ENCODE assay signal across 25 cellular contexts in genomic region chr14:74634964-74635363, GRCh38. TPM values are rescaled to one million over a fixed set of nuclear protein-coding genes. Genes with fewer than 3 reads are reported as not detected.
DNase-seq lines count a peak whose midpoint lies in the region; ATAC-seq and TF ChIP-seq lines count a peak whose summit lies in the region.
"Had no signal": no experiment of that assay in that cellular context is flagged by ENCODE, and none has a peak within 500 bp of the region (broad histone marks: within the 10 kb centered on the region; RNA-seq: fewer than 3 reads in every experiment).

No MANE protein-coding gene starts in this region.

- no peaks in the 10 kb centered on the region for H3K9me3 ChIP-seq in right atrium auricular region
- H3K9me3 ChIP-seq: adrenal gland, pancreas, right lobe of liver had no signal

- H3K4me3 Mint-ChIP-seq in glutamatergic neuron (ENCODE audit: unreplicated experiment), result peak overlapping the region; percentile 78
- H3K4me3 Mint-ChIP-seq in activated CD4-positive, alpha-beta T cell treated with anti-CD3 and anti-CD28 coated beads, Interleukin-2, amount 10 ng/mL, durations not matched to agents 24 days and 14 days, result no peak overlapping the region
- H3K4me3 Mint-ChIP-seq: activated CD4-positive, alpha-beta memory T cell treated with anti-CD3 and anti-CD28 coated beads, Interleukin-2, amount 10 ng/mL, durations not matched to agents 7 days and 5 days; CD4-positive, CD25-positive, alpha-beta regulatory T cell; dendritic cell treated with granulocyte-macrophage colony-stimulating factor and Interleukin-4, amounts not matched to agents 40 ng/mL and 50 ng/mL, for 4 days; naive thymus-derived CD4-positive, alpha-beta T cell; T-helper 2 cell treated with Interferon-gamma antibody and Interleukin-4, amounts not matched to agents 5 μg/mL and 100 μg/mL, for 36 hours; WTC11 had no signal

- DNase-seq in Right ventricle myocardium superior (no peak), right atrium auricular region (ENCODE audit: low spot score) (no peak), NCI-H524 (lab: John Stamatoyannopoulos, UW) (peak; percentile 97 to 99), glutamatergic neuron (no peak), GM19240 (ENCODE audit: insufficient read length, low spot score) (no peak), NCI-H526 (lab: John Stamatoyannopoulos, UW) (no peak)
- no peak for DNase-seq in activated CD4-positive, alpha-beta T cell treated with anti-CD3 and anti-CD28 coated beads, Interleukin-2, amount 10 ng/mL, durations not matched to agents 24 days and 14 days
- DNase-seq: activated CD4-positive, alpha-beta memory T cell treated with anti-CD3 and anti-CD28 coated beads, Interleukin-2, amount 10 ng/mL, durations not matched to agents 7 days and 5 days; activated gamma-delta T cell treated with Interleukin-2 at 50 U/mL for 16 hours; adrenal gland; CD4-positive, CD25-positive, alpha-beta regulatory T cell; DND-41; GOT3; hypothalamus; naive thymus-derived CD4-positive, alpha-beta T cell; NCI-H2029; NK-92 treated with Interleukin-12 subunit alpha and Interleukin-12 subunit beta, amount 100 ng/mL, for 24 hours; pancreas; right lobe of liver had no signal

- peak; percentile 11 for ATAC-seq in Right ventricle myocardium superior (ENCODE audit: poor library complexity)
- ATAC-seq: K562; naive thymus-derived CD4-positive, alpha-beta T cell; pancreas; SK-N-SH treated with all-trans-retinoic acid at 6 μM for 48 hours; WTC11 had no signal

- H3K27ac Mint-ChIP-seq in glutamatergic neuron (ENCODE audit: unreplicated experiment), result peak overlapping the region; percentile 93
- no peak overlapping the region for H3K27ac Mint-ChIP-seq in activated CD4-positive, alpha-beta T cell treated with anti-CD3 and anti-CD28 coated beads, Interleukin-2, amount 10 ng/mL, durations not matched to agents 24 days and 14 days
- H3K27ac Mint-ChIP-seq: activated CD4-positive, alpha-beta memory T cell treated with anti-CD3 and anti-CD28 coated beads, Interleukin-2, amount 10 ng/mL, durations not matched to agents 7 days and 5 days; CD4-positive, CD25-positive, alpha-beta regulatory T cell; dendritic cell treated with granulocyte-macrophage colony-stimulating factor and Interleukin-4, amounts not matched to agents 40 ng/mL and 50 ng/mL, for 4 days; T-helper 2 cell treated with Interferon-gamma antibody and Interleukin-4, amounts not matched to agents 5 μg/mL and 100 μg/mL, for 36 hours; WTC11 had no signal

- H3K36me3 ChIP-seq in right atrium auricular region, result no peaks in the 10 kb centered on the region
- H3K36me3 ChIP-seq: adrenal gland, pancreas, right lobe of liver had no signal

- H3K9me3 Mint-ChIP-seq in glutamatergic neuron (ENCODE audit: unreplicated experiment), result peaks cover 12% of the 10 kb centered on the region
- no peaks in the 10 kb centered on the region for H3K9me3 Mint-ChIP-seq in activated CD4-positive, alpha-beta T cell treated with anti-CD3 and anti-CD28 coated beads, Interleukin-2, amount 10 ng/mL, durations not matched to agents 24 days and 14 days
- H3K9me3 Mint-ChIP-seq: activated CD4-positive, alpha-beta memory T cell treated with anti-CD3 and anti-CD28 coated beads, Interleukin-2, amount 10 ng/mL, durations not matched to agents 7 days and 5 days; dendritic cell treated with granulocyte-macrophage colony-stimulating factor and Interleukin-4, amounts not matched to agents 40 ng/mL and 50 ng/mL, for 4 days; naive thymus-derived CD4-positive, alpha-beta T cell; T-helper 2 cell treated with Interferon-gamma antibody and Interleukin-4, amounts not matched to agents 5 μg/mL and 100 μg/mL, for 36 hours; WTC11 had no signal

- H3K27me3 Mint-ChIP-seq in glutamatergic neuron (ENCODE audit: unreplicated experiment), result peaks cover 14% of the 10 kb centered on the region
- peaks cover 13% of the 10 kb centered on the region for H3K27me3 Mint-ChIP-seq in activated CD4-positive, alpha-beta T cell treated with anti-CD3 and anti-CD28 coated beads, Interleukin-2, amount 10 ng/mL, durations not matched to agents 24 days and 14 days

- H3K4me1 ChIP-seq in right atrium auricular region, result peaks cover 0 to 29% of the 10 kb centered on the region in 2 donors
- H3K4me1 ChIP-seq: adrenal gland had no signal

- no peak overlapping the region for H3K27ac ChIP-seq in right atrium auricular region
- H3K27ac ChIP-seq: adrenal gland, pancreas, right lobe of liver had no signal

- no peaks in the 10 kb centered on the region for H3K36me3 Mint-ChIP-seq in glutamatergic neuron (ENCODE audit: unreplicated experiment)
- no peaks in the 10 kb centered on the region for H3K36me3 Mint-ChIP-seq in activated CD4-positive, alpha-beta T cell treated with anti-CD3 and anti-CD28 coated beads, Interleukin-2, amount 10 ng/mL, durations not matched to agents 24 days and 14 days (ENCODE audit: low read depth)
- H3K36me3 Mint-ChIP-seq: naive thymus-derived CD4-positive, alpha-beta T cell; WTC11 had no signal

- no peak overlapping the region for H3K4me3 ChIP-seq in right atrium auricular region
- H3K4me3 ChIP-seq: adrenal gland, K562, lung, pancreas, right lobe of liver had no signal

- no peak for TF ChIP-seq CTCF in right atrium auricular region (IDR thresholded peaks at IDR 0.05)
- no peak for TF ChIP-seq CTCF in glutamatergic neuron (IDR thresholded peaks at IDR 0.05; ENCODE audit: partially characterized antibody, unreplicated experiment)

- no peaks in the 10 kb centered on the region for H3K27me3 ChIP-seq in right atrium auricular region
- H3K27me3 ChIP-seq: adrenal gland, pancreas, right lobe of liver had no signal

- peaks cover 46% of the 10 kb centered on the region for H3K4me1 Mint-ChIP-seq in glutamatergic neuron (ENCODE audit: low read depth, unreplicated experiment)
- H3K4me1 Mint-ChIP-seq in activated CD4-positive, alpha-beta T cell treated with anti-CD3 and anti-CD28 coated beads, Interleukin-2, amount 10 ng/mL, durations not matched to agents 24 days and 14 days, result no peaks in the 10 kb centered on the region
- H3K4me1 Mint-ChIP-seq: activated CD4-positive, alpha-beta memory T cell treated with anti-CD3 and anti-CD28 coated beads, Interleukin-2, amount 10 ng/mL, durations not matched to agents 7 days and 5 days had no signal

- intact Hi-C loops in Right ventricle myocardium superior (cut with DNase I), result no loop called here
- intact Hi-C loops in activated CD4-positive, alpha-beta T cell treated with anti-CD3 and anti-CD28 coated beads, Interleukin-2, amount 10 ng/mL, durations not matched to agents 24 days and 14 days (cut with micrococcal nuclease), result no loop called here

RNA-seq across cellular contexts. Expression of gene LTBP2, which starts 22.9 kb away (rescaled TPM):
- 11.9 TPM for total RNA-seq in Right ventricle myocardium superior
- 100 to 1,000 TPM in 1 of 2 donors, 10 to 100 TPM in 1; 32.1 to 102 TPM for total RNA-seq in right atrium auricular region
- total RNA-seq in glutamatergic neuron (ENCODE audit: unreplicated experiment), result 1.2 TPM
- total RNA-seq in activated CD4-positive, alpha-beta T cell treated with anti-CD3 and anti-CD28 coated beads, Interleukin-2, amount 10 ng/mL, durations not matched to agents 24 days and 14 days, result 0.05 TPM in 1 of 2 replicates, not detected in the other

Comparison
In these comparisons a context has a peak if more than half of its experiments do, and no peak if none do; other contexts are left out.
1. DNase-seq: peak in NCI-H524 (2 of 2); none in Right ventricle myocardium superior (single experiment), right atrium auricular region (single experiment), glutamatergic neuron (single experiment), GM19240 (single experiment), activated CD4-positive, alpha-beta T cell treated with anti-CD3 and anti-CD28 coated beads, Interleukin-2, amount 10 ng/mL, durations not matched to agents 24 days and 14 days (single experiment) and NCI-H526 (0 of 2).